In the genomic region with DNA sequence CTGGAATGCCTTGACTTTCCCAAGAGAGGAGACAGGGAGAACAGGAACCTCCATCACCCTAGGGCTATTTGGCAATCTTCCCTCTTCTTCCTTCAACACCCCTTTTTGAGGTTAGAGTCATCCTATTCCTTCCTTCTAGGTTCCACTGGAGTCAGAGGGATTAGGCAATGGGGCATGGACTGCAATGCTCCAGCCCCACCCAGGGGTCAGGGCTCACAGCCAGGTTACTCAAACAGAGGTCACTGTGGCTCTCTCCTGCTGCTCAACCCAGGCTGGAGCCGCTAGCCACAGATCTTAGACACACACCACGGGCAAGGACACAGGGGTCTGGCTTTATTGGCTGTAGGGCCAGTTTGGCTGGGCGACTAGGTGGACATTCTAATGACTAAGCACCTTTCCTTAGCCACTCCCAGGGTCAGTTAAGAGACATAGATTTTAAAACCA, we compare ENCODE assay signal across 14 cellular contexts.
DNase-seq lines count a peak whose midpoint lies in the region; ATAC-seq, FAIRE-seq and TF ChIP-seq lines count a peak whose summit lies in the region.
"Had no signal": no experiment of that assay in that cellular context is flagged by ENCODE, and none has a peak within 500 bp of the region (broad histone marks: within the 10 kb centered on the region; RNA-seq: fewer than 3 reads in every experiment).

No MANE protein-coding gene starts in this region.

- no peak for DNase-seq in HCT116 (ENCODE audit: low read depth, low spot score)
- no peak for DNase-seq in T-helper 17 cell
- peak; percentile 51 for DNase-seq in left ventricle myocardium inferior
- peak; percentile 50 for DNase-seq in small intestine
- DNase-seq in NCI-H1694 (lab: John Stamatoyannopoulos, UW): no peak
- DNase-seq in stimulated activated CD4-positive, alpha-beta T cell treated with anti-CD3 and anti-CD28 coated beads, Interleukin-12 subunit alpha, Interleukin-12 subunit beta, amount 100 ng/mL, for 4 hours: no peak
- no peak for DNase-seq in uterus
- DNase-seq: activated effector memory CD4-positive, alpha-beta T cell treated with Interleukin-2 at 50 U/mL for 16 hours; DND-41; IMR-90; NCI-H526 had no signal

- H3K27me3 ChIP-seq in HCT116 (ENCODE audit: insufficient read depth, low read length) (no peaks in the 10 kb centered on the region), left ventricle myocardium inferior (ENCODE audit: low read depth) (no peaks in the 10 kb centered on the region), small intestine (ENCODE audit: control insufficient read depth in 2 of 2, insufficient read depth in 2 of 2, low read length in 2 of 2) (no peaks in the 10 kb centered on the region), uterus (no peaks in the 10 kb centered on the region)

- H3K27ac ChIP-seq in HCT116 (ENCODE audit: low read depth, low read length) (no peak overlapping the region), left ventricle myocardium inferior (replicated peaks) (no peak overlapping the region), small intestine (ENCODE audit: low read depth in 1 of 2, low read length in 1 of 2) (no peak overlapping the region), uterus (no peak overlapping the region)

- H3K79me2 ChIP-seq in HCT116 (ENCODE audit: insufficient read depth, low read length): no peaks in the 10 kb centered on the region

- H4K20me1 ChIP-seq in HCT116 (ENCODE audit: insufficient read depth): no peaks in the 10 kb centered on the region

- H3K9me3 ChIP-seq in HCT116 (ENCODE audit: control insufficient read depth in 1 of 2, insufficient read depth in 1 of 2, low read depth in 1 of 2, low read length in 2 of 2): no peaks in the 10 kb centered on the region
- no peaks in the 10 kb centered on the region for H3K9me3 ChIP-seq in T-helper 17 cell (ENCODE audit: control insufficient read depth, low read length, poor library complexity, severe bottlenecking)
- H3K9me3 ChIP-seq in left ventricle myocardium inferior (replicated peaks): no peaks in the 10 kb centered on the region
- no peaks in the 10 kb centered on the region for H3K9me3 ChIP-seq in small intestine (ENCODE audit: control insufficient read depth, low read depth)
- H3K9me3 ChIP-seq in uterus: no peaks in the 10 kb centered on the region

- H2AFZ ChIP-seq in HCT116 (ENCODE audit: low read depth, low read length, poor library complexity, severe bottlenecking): no peak overlapping the region

- no TSS peak for BruUV-seq in HCT116 (replicated peaks; lab: Mats Ljungman, UMichigan)

- no peak for TF ChIP-seq CTCF in HCT116 (IDR thresholded peaks at IDR 0.05 in 2 of 3, conservative IDR thresholded peaks at IDR 0.05 in 1 of 3; ENCODE audit: borderline replicate concordance in 1 of 3, insufficient read depth in 1 of 3, low read depth in 2 of 3, low read length in 2 of 3)
- no peak for TF ChIP-seq CTCF in left ventricle myocardium inferior (IDR thresholded peaks at IDR 0.05; ENCODE audit: borderline replicate concordance)
- no peak for TF ChIP-seq CTCF in uterus (IDR thresholded peaks at IDR 0.05)

- no peak overlapping the region for H3K4me3 ChIP-seq in HCT116 (replicated peaks in 1 of 2; ENCODE audit: low read depth in 1 of 2, low read length in 2 of 2)
- H3K4me3 ChIP-seq in left ventricle myocardium inferior: no peak overlapping the region
- H3K4me3 ChIP-seq in small intestine (ENCODE audit: low read depth in 1 of 2, low read length in 2 of 2): no peak overlapping the region
- no peak overlapping the region for H3K4me3 ChIP-seq in uterus

- FAIRE-seq in small intestine (lab: Jason Lieb, UNC): no peak
- FAIRE-seq: TTC549 had no signal

- no peak overlapping the region for H3K4me3 Mint-ChIP-seq in T-helper 17 cell
- H3K4me3 Mint-ChIP-seq: stimulated activated naive CD8-positive, alpha-beta T cell treated with anti-CD3 and anti-CD28 coated beads, Interleukin-15, Interleukin-2, amounts not matched to agents 100 ng/mL and 50 ng/mL, for 24 hours had no signal

- TF ChIP-seq POLR2A in HCT116 (IDR thresholded peaks at IDR 0.05; ENCODE audit: borderline replicate concordance, extremely low read depth, insufficient read depth, insufficient read length) (no peak), uterus (IDR thresholded peaks at IDR 0.05) (no peak)

- peaks cover 27% of the 10 kb centered on the region for H3K27me3 Mint-ChIP-seq in T-helper 17 cell

- H3K36me3 Mint-ChIP-seq in T-helper 17 cell (ENCODE audit: low read depth): no peaks in the 10 kb centered on the region

- peaks cover 3 to 19% of the 10 kb centered on the region in 2 experiments; a peak in 2 of 4 replicates for H3K4me1 ChIP-seq in HCT116 (ENCODE audit: control insufficient read depth in 1 of 2, insufficient read depth in 2 of 2, low read length in 2 of 2)
- H3K4me1 ChIP-seq in left ventricle myocardium inferior: peaks cover 19% of the 10 kb centered on the region
- H3K4me1 ChIP-seq in small intestine (ENCODE audit: control insufficient read depth in 2 of 2, insufficient read depth in 1 of 2, low read depth in 1 of 2, low read length in 1 of 2): peaks cover 2 to 3% of the 10 kb centered on the region in 2 donors
- H3K4me1 ChIP-seq in uterus: no peaks in the 10 kb centered on the region

- H3K9me2 ChIP-seq in HCT116 (ENCODE audit: insufficient read depth): no peaks in the 10 kb centered on the region

- CTCF ChIA-PET in HCT116 (lab: Charles Lee): no interaction called here

- ATAC-seq in HCT116 (peak; percentile 66), T-helper 17 cell (no peak), HG03460 (IDR thresholded peaks at IDR 0.05; ENCODE audit: unreplicated experiment) (no peak)

- peaks cover 6% of the 10 kb centered on the region for H3K4me1 Mint-ChIP-seq in T-helper 17 cell

- H3K4me2 ChIP-seq in HCT116 (ENCODE audit: low read length): peak overlapping the region; percentile 18

- no peaks in the 10 kb centered on the region for H3K36me3 ChIP-seq in HCT116 (ENCODE audit: control insufficient read depth in 1 of 2, insufficient read depth in 2 of 2, low read length in 2 of 2)
- H3K36me3 ChIP-seq in left ventricle myocardium inferior: no peaks in the 10 kb centered on the region
- H3K36me3 ChIP-seq in small intestine (ENCODE audit: control insufficient read depth in 2 of 2, insufficient read depth in 2 of 2, low read length in 2 of 2): no peaks in the 10 kb centered on the region
- no peaks in the 10 kb centered on the region for H3K36me3 ChIP-seq in uterus

- H3K9ac ChIP-seq in HCT116 (ENCODE audit: low read length): no peak overlapping the region

- WGBS in small intestine, 3 donors: 68 to 84% (median 82%) methylated on average over 3 of the region's 3 CpGs

- POLR2A ChIA-PET in HCT116 (lab: Charles Lee): no interaction called here

- H3K27ac Mint-ChIP-seq in T-helper 17 cell: peak overlapping the region; percentile 68
- H3K27ac Mint-ChIP-seq: stimulated activated naive CD8-positive, alpha-beta T cell treated with anti-CD3 and anti-CD28 coated beads, Interleukin-15, Interleukin-2, amounts not matched to agents 100 ng/mL and 50 ng/mL, for 24 hours had no signal

- RAD21 ChIA-PET in HCT116 (lab: Charles Lee; ENCODE audit: low non-redundant PET in 1 of 2, low total read pairs in 2 of 2, uncharacterized antibody in 2 of 2, unreplicated experiment in 2 of 2): no interaction called here

- intact Hi-C loops in HCT116 (cut with micrococcal nuclease): no loop called here
- intact Hi-C loops in left ventricle myocardium inferior (cut with micrococcal nuclease): no loop called here
- intact Hi-C loops in uterus (cut with DNase I; ENCODE audit: low total_unique reads): no loop called here

- TF ChIP-seq RAD21 in HCT116 (IDR thresholded peaks at IDR 0.05; ENCODE audit: low read depth): no peak

TF ChIP-seq in HCT116, 20 proteins besides CTCF, POLR2A, EP300 and RAD21:
- TF ChIP-seq ZNF274 (IDR thresholded peaks at IDR 0.05; ENCODE audit: low read depth, low read length) (no peak), ELF1 (IDR thresholded peaks at IDR 0.05; ENCODE audit: borderline replicate concordance, low read depth) (no peak), CEBPB (IDR thresholded peaks at IDR 0.05; ENCODE audit: low read depth) (peak; percentile 63)
- TF ChIP-seq, protein P1, sequence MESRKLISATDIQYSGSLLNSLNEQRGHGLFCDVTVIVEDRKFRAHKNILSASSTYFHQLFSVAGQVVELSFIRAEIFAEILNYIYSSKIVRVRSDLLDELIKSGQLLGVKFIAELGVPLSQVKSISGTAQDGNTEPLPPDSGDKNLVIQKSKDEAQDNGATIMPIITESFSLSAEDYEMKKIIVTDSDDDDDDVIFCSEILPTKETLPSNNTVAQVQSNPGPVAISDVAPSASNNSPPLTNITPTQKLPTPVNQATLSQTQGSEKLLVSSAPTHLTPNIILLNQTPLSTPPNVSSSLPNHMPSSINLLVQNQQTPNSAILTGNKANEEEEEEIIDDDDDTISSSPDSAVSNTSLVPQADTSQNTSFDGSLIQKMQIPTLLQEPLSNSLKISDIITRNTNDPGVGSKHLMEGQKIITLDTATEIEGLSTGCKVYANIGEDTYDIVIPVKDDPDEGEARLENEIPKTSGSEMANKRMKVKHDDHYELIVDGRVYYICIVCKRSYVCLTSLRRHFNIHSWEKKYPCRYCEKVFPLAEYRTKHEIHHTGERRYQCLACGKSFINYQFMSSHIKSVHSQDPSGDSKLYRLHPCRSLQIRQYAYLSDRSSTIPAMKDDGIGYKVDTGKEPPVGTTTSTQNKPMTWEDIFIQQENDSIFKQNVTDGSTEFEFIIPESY (IDR thresholded peaks at IDR 0.05; ENCODE audit: extremely low read depth, insufficient replicate concordance, low read length): no peak

Comparison
In these comparisons a context has a peak if more than half of its experiments do, and no peak if none do; other contexts are left out.
1. DNase-seq: peak in left ventricle myocardium inferior (single experiment) and small intestine (single experiment); none in HCT116 (single experiment), T-helper 17 cell (0 of 3), NCI-H1694 (single experiment), stimulated activated CD4-positive, alpha-beta T cell treated with anti-CD3 and anti-CD28 coated beads, Interleukin-12 subunit alpha, Interleukin-12 subunit beta, amount 100 ng/mL, for 4 hours (single experiment) and uterus (0 of 2).